In genomic region chr2:109545828-109546713, GRCh38 we compare ENCODE assay signal across 8 cellular contexts.
DNase-seq lines count a peak whose midpoint lies in the region; ATAC-seq and TF ChIP-seq lines count a peak whose summit lies in the region.

No MANE protein-coding gene starts in this region.

- H4K20me1 ChIP-seq in SK-N-SH (ENCODE audit: insufficient read depth): 0 out of 2 replicates have a peak, but pooled peaks cover 4% of the 10 kb centered on the region

- peak; percentile 24 to 71 (median 48) for DNase-seq in CD8-positive, alpha-beta T cell
- DNase-seq in Jurkat, Clone E6-1 (ENCODE audit: low read depth, low spot score): peak; percentile 45
- peak; percentile 59 for DNase-seq in SK-N-SH
- peak in 1 of 2 donors; percentile 71 for DNase-seq in activated naive CD4-positive, alpha-beta T cell treated with anti-CD3 and anti-CD28 coated beads, Interleukin-2, amount 50 U/mL, for 72 hours (ENCODE audit: low spot score in 2 of 2)
- no peak for DNase-seq in Right ventricle myocardium inferior (ENCODE audit: missing footprints)
- DNase-seq in prostate gland (ENCODE audit: low spot score): peak; percentile 52

- peak; percentile 92 for ATAC-seq in CD8-positive, alpha-beta T cell
- ATAC-seq in GM19463 (IDR thresholded peaks at IDR 0.05; ENCODE audit: unreplicated experiment) (peak; percentile 89), Right ventricle myocardium inferior (peak; percentile 84), GM21367 (IDR thresholded peaks at IDR 0.05; ENCODE audit: unreplicated experiment) (no peak)
- ATAC-seq in activated naive CD4-positive, alpha-beta T cell treated with anti-CD3 and anti-CD28 coated beads, Interleukin-2, amount 50 U/mL, for 72 hours: peak; percentile 66 to 82

- TF ChIP-seq EP300 in SK-N-SH (IDR thresholded peaks at IDR 0.05; ENCODE audit: borderline replicate concordance in 1 of 2, low read depth in 1 of 2, low read length in 1 of 2): no peak

- POLR2A ChIA-PET in CD8-positive, alpha-beta T cell (lab: Charles Lee): no interaction called here
- POLR2A ChIA-PET in SK-N-SH (lab: Yijun Ruan, JAX): no interaction called here

- H3K27me3 ChIP-seq in CD8-positive, alpha-beta T cell (ENCODE audit: insufficient read depth, low read length): no peaks in the 10 kb centered on the region
- H3K27me3 ChIP-seq in SK-N-SH (ENCODE audit: insufficient read depth) (no peaks in the 10 kb centered on the region), prostate gland (replicated peaks; ENCODE audit: insufficient read depth) (no peaks in the 10 kb centered on the region)

- H3K4me2 ChIP-seq in SK-N-SH: no peak overlapping the region

- CTCF ChIA-PET in CD8-positive, alpha-beta T cell (lab: Charles Lee): interaction anchor here (0.9 to 2.3 kb wide), 11 partner anchors 8 to 189 kb away, joined by 3 to 18 read pairs (median 5); no protein-coding TSS in a partner anchor
- CTCF ChIA-PET in SK-N-SH (lab: Yijun Ruan, JAX): interaction anchor here (0.5 to 6.6 kb wide), 58 partner anchors 8 to 420 kb away, joined by 3 to 93 read pairs (median 5); partner anchors contain the start of genes SEPTIN10, SH3RF3 and SOWAHC

- no peak overlapping the region for H2AFZ ChIP-seq in SK-N-SH (ENCODE audit: low read depth)

- TF ChIP-seq POLR2A in prostate gland (IDR thresholded peaks at IDR 0.05): no peak

- no peaks in the 10 kb centered on the region for H3K4me1 Mint-ChIP-seq in CD8-positive, alpha-beta T cell (ENCODE audit: low read depth)

- H3K4me3 Mint-ChIP-seq in CD8-positive, alpha-beta T cell: no peak overlapping the region

- H3K36me3 ChIP-seq in CD8-positive, alpha-beta T cell (ENCODE audit: insufficient read depth, low read length): no peaks in the 10 kb centered on the region
- peaks cover 26 to 47% of the 10 kb centered on the region in 2 experiments for H3K36me3 ChIP-seq in SK-N-SH (replicated peaks in 1 of 2; ENCODE audit: control insufficient read depth in 1 of 2, insufficient read depth in 2 of 2, low read length in 1 of 2)
- no peaks in the 10 kb centered on the region for H3K36me3 ChIP-seq in prostate gland

- peaks cover 11% of the 10 kb centered on the region for H3F3A ChIP-seq in SK-N-SH (replicated peaks; ENCODE audit: insufficient read depth)

- TF ChIP-seq RAD21 in SK-N-SH (IDR thresholded peaks at IDR 0.05; ENCODE audit: low read length): peak; percentile 92

- no peak overlapping the region for H3K4me3 ChIP-seq in CD8-positive, alpha-beta T cell (ENCODE audit: low read depth, low read length)
- no peak overlapping the region for H3K4me3 ChIP-seq in Jurkat, Clone E6-1 (ENCODE audit: low read length)
- H3K4me3 ChIP-seq in SK-N-SH (ENCODE audit: low read depth in 2 of 2, low read length in 1 of 2): no peak overlapping the region; a peak in 1 of 4 replicates
- no peak overlapping the region for H3K4me3 ChIP-seq in prostate gland

- intact Hi-C loops in CD8-positive, alpha-beta T cell (cut with DNase I, micrococcal nuclease): loop anchor here in 1 of 2 experiments (10.0 kb wide), 1 partner anchor 179 kb away; no protein-coding TSS in a partner anchor
- intact Hi-C loops in Right ventricle myocardium inferior (cut with DNase I): loop anchor here (2.0 kb wide), 2 partner anchors 169 to 191 kb away; no protein-coding TSS in a partner anchor
- intact Hi-C loops in prostate gland (cut with DNase I): loop anchor here (5.0 kb wide), 1 partner anchor 176 kb away; no protein-coding TSS in a partner anchor

- no peaks in the 10 kb centered on the region for H3K79me2 ChIP-seq in SK-N-SH (ENCODE audit: insufficient read depth)

- H3K27me3 Mint-ChIP-seq in CD8-positive, alpha-beta T cell (ENCODE audit: low read depth): peaks cover 12% of the 10 kb centered on the region

- H3K36me3 Mint-ChIP-seq in CD8-positive, alpha-beta T cell: no peaks in the 10 kb centered on the region
- no peaks in the 10 kb centered on the region for H3K36me3 Mint-ChIP-seq in activated naive CD4-positive, alpha-beta T cell treated with anti-CD3 and anti-CD28 coated beads, Interleukin-2, amount 50 U/mL, for 72 hours

- H3K4me1 ChIP-seq in CD8-positive, alpha-beta T cell (ENCODE audit: insufficient read depth, low read length): no peaks in the 10 kb centered on the region
- H3K4me1 ChIP-seq in SK-N-SH (ENCODE audit: control insufficient read depth in 1 of 2, insufficient read depth in 2 of 2, low read depth in 1 of 2, low read length in 1 of 2) (peaks cover 0 to 4% of the 10 kb centered on the region in 2 experiments; a peak in 3 of 4 replicates), prostate gland (replicated peaks) (no peaks in the 10 kb centered on the region)

- H3K27ac Mint-ChIP-seq in CD8-positive, alpha-beta T cell: no peak overlapping the region
- peak overlapping the region in 1 of 2 donors; percentile 45 for H3K27ac Mint-ChIP-seq in activated naive CD4-positive, alpha-beta T cell treated with anti-CD3 and anti-CD28 coated beads, Interleukin-2, amount 50 U/mL, for 72 hours

- no peak overlapping the region for H3K9ac ChIP-seq in SK-N-SH

- peak; percentile 84 for TF ChIP-seq CTCF in CD8-positive, alpha-beta T cell (IDR thresholded peaks at IDR 0.05)
- TF ChIP-seq CTCF in SK-N-SH (IDR thresholded peaks at IDR 0.05) (peak; percentile 98), prostate gland (IDR thresholded peaks at IDR 0.05) (peak; percentile 72 to 92 (median 84))

- no peaks in the 10 kb centered on the region for H3K9me3 Mint-ChIP-seq in CD8-positive, alpha-beta T cell
- H3K9me3 Mint-ChIP-seq in activated naive CD4-positive, alpha-beta T cell treated with anti-CD3 and anti-CD28 coated beads, Interleukin-2, amount 50 U/mL, for 72 hours: no peaks in the 10 kb centered on the region

- WGBS in SK-N-SH (ENCODE audit: low lambda C conversion rate): 41% methylated on average over 10 of the region's 10 CpGs
- 24% methylated on average over 10 of the region's 10 CpGs for WGBS in prostate gland

- H3K9me3 ChIP-seq in CD8-positive, alpha-beta T cell (ENCODE audit: low read length): no peaks in the 10 kb centered on the region
- H3K9me3 ChIP-seq in SK-N-SH (no peaks in the 10 kb centered on the region), prostate gland (no peaks in the 10 kb centered on the region)

- H3K27ac ChIP-seq in CD8-positive, alpha-beta T cell (ENCODE audit: low read depth, low read length): no peak overlapping the region
- no peak overlapping the region for H3K27ac ChIP-seq in SK-N-SH (ENCODE audit: low read depth in 2 of 2, low read length in 1 of 2)
- no peak overlapping the region for H3K27ac ChIP-seq in prostate gland

- no peaks in the 10 kb centered on the region for H3K9me2 ChIP-seq in SK-N-SH

TF ChIP-seq in SK-N-SH, 30 proteins besides CTCF, POLR2A, EP300 and RAD21:
- TF ChIP-seq RFX5 (IDR thresholded peaks at IDR 0.05; ENCODE audit: low read length) (no peak), REST (IDR thresholded peaks at IDR 0.05; ENCODE audit: low read depth, low read length) (no peak), GABPA (IDR thresholded peaks at IDR 0.05; ENCODE audit: low read depth) (no peak), RXRA (IDR thresholded peaks at IDR 0.05; ENCODE audit: borderline replicate concordance, low read depth) (no peak), SMC3 (IDR thresholded peaks at IDR 0.05; ENCODE audit: low read depth, low read length) (peak; percentile 89), FOXJ3 (CRISPR knock-in tag; IDR thresholded peaks at IDR 0.05) (no peak), FOXM1 (IDR thresholded peaks at IDR 0.05; ENCODE audit: low read depth) (no peak), SIN3A (IDR thresholded peaks at IDR 0.05; ENCODE audit: borderline replicate concordance, low read depth, low read length) (0 out of 2 replicates have a peak, but pooled peaks have one; percentile 28), FOSL2 (IDR thresholded peaks at IDR 0.05; ENCODE audit: borderline replicate concordance, low read depth) (no peak), JUND (IDR thresholded peaks at IDR 0.05) (no peak), MXI1 (IDR thresholded peaks at IDR 0.05; ENCODE audit: low read depth, low read length) (no peak), PBX3 (IDR thresholded peaks at IDR 0.05) (no peak), ELF1 (IDR thresholded peaks at IDR 0.05) (no peak), POLR2AphosphoS5 (IDR thresholded peaks at IDR 0.05; ENCODE audit: low read depth, low read length) (no peak)
TF ChIP-seq in SK-N-SH: peak in this region for 2.
